27 cellular contexts compared by ENCODE assay signal in the genomic region with DNA sequence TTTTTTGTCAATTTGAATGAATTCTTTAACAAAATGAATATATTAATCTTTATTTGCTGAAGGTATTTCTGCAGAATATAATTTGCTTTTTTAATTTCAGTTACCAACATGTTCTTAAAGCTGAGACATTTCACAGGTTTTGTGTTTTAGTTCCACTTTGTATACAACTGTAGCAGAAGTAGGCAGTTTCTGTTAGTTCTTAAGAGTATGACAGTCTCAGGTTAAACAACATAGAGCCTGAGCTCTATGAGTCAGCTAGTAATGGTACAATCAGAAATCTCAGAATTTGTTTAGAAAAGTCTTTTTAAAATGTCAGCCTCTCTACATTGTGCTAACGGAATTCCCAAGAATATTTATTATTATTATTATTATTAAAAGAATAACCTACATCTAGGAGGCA. TPM values are rescaled to one million over a fixed set of nuclear protein-coding genes. Genes with fewer than 3 reads are reported as not detected.
DNase-seq lines count a peak whose midpoint lies in the region; ATAC-seq and TF ChIP-seq lines count a peak whose summit lies in the region.
"Had no signal": no experiment of that assay in that cellular context is flagged by ENCODE, and none has a peak within 500 bp of the region (broad histone marks: within the 10 kb centered on the region; RNA-seq: fewer than 3 reads in every experiment).

No MANE protein-coding gene starts in this region.

- CTCF ChIA-PET in WTC11 (lab: Charles Lee), result no interaction called here

- intact Hi-C loops in heart right ventricle (cut with DNase I), result no loop called here

- WGBS in heart right ventricle, 2 donors, result 94 to 98% methylated on average over 1 of the region's 1 CpG

- H3K36me3 Mint-ChIP-seq in WTC11, result no peaks in the 10 kb centered on the region
- H3K36me3 Mint-ChIP-seq: T-cell had no signal

- ATAC-seq in GM19351 (IDR thresholded peaks at IDR 0.05; ENCODE audit: unreplicated experiment) (peak; percentile 49), HG02852 (IDR thresholded peaks at IDR 0.05; ENCODE audit: unreplicated experiment) (peak; percentile 61), WTC11 (no peak), heart right ventricle (no peak), HG03342 (IDR thresholded peaks at IDR 0.05; ENCODE audit: unreplicated experiment) (no peak)
- ATAC-seq: A549, Panc1, T-cell had no signal

- no peaks in the 10 kb centered on the region for H3K4me1 Mint-ChIP-seq in WTC11
- H3K4me1 Mint-ChIP-seq: T-cell had no signal

- H3K36me3 ChIP-seq in heart right ventricle, result no peaks in the 10 kb centered on the region
- H3K36me3 ChIP-seq: BLaER1 treated with 17β-estradiol and CSF1 and Interleukin-3, amounts not matched to agents 10 nM and 100 nM had no signal

- no peaks in the 10 kb centered on the region for H3K9me3 ChIP-seq in heart right ventricle
- H3K9me3 ChIP-seq: A549; BLaER1 treated with 17β-estradiol and CSF1 and Interleukin-3, amounts not matched to agents 10 nM and 100 nM had no signal

- H3K27ac ChIP-seq in heart right ventricle, result no peak overlapping the region
- H3K27ac ChIP-seq: A549; BLaER1 treated with 17β-estradiol and CSF1 and Interleukin-3, amounts not matched to agents 10 nM and 100 nM; GM23248; HL-60; RWPE1 had no signal

- POLR2A ChIA-PET in WTC11 (lab: Charles Lee), result no interaction called here

- H3K27me3 ChIP-seq in heart right ventricle, result no peaks in the 10 kb centered on the region
- H3K27me3 ChIP-seq: BLaER1 treated with 17β-estradiol and CSF1 and Interleukin-3, amounts not matched to agents 10 nM and 100 nM had no signal

- H3K27ac Mint-ChIP-seq in WTC11, result no peak overlapping the region
- H3K27ac Mint-ChIP-seq: CD4-positive, alpha-beta T cell; T-cell had no signal

- no peak overlapping the region for H3K4me3 Mint-ChIP-seq in WTC11
- H3K4me3 Mint-ChIP-seq: CD4-positive, alpha-beta T cell; T-cell had no signal

- no peaks in the 10 kb centered on the region for H3K9me3 Mint-ChIP-seq in WTC11
- H3K9me3 Mint-ChIP-seq: CD4-positive, alpha-beta T cell; T-cell had no signal

- no peak for DNase-seq in WTC11 (ENCODE audit: low spot score)
- DNase-seq in D341Med (ENCODE audit: low spot score), result no peak
- DNase-seq in heart right ventricle, result no peak
- DNase-seq in NCI-H1930 (lab: John Stamatoyannopoulos, UW), result no peak
- DNase-seq: AML-193; CD4-positive, alpha-beta T cell; GDM1; GM23248; H7; NCI-H1092; NCI-H1417 treated with DMSO at 0.1 percent for 48 hours; NCI-H1694 treated with DMSO at 0.1 percent for 48 hours; NCI-H2081 treated with DMSO at 0.1 percent for 48 hours; NCI-H2171; NCI-H226; NCI-H510A; NCI-H69; SHP77; T-cell had no signal

- H3K4me3 ChIP-seq in heart right ventricle, result no peak overlapping the region
- H3K4me3 ChIP-seq: A549; BLaER1 treated with 17β-estradiol and CSF1 and Interleukin-3, amounts not matched to agents 10 nM and 100 nM; GM23248 had no signal

- no peak for TF ChIP-seq CTCF in WTC11 (IDR thresholded peaks at IDR 0.05)
- no peak for TF ChIP-seq CTCF in heart right ventricle (IDR thresholded peaks at IDR 0.05)

- no peaks in the 10 kb centered on the region for H3K27me3 Mint-ChIP-seq in WTC11 (ENCODE audit: low read depth)
- H3K27me3 Mint-ChIP-seq: CD4-positive, alpha-beta T cell; T-cell had no signal

- no peaks in the 10 kb centered on the region for H3K4me1 ChIP-seq in heart right ventricle
- H3K4me1 ChIP-seq: A549; BLaER1 treated with 17β-estradiol and CSF1 and Interleukin-3, amounts not matched to agents 10 nM and 100 nM had no signal

TF ChIP-seq in WTC11, 78 proteins besides CTCF, POLR2A, EP300 and RAD21:
- TF ChIP-seq TEAD4 (CRISPR knock-in tag; IDR thresholded peaks at IDR 0.05) (no peak), JAZF1 (CRISPR knock-in tag; IDR thresholded peaks at IDR 0.05) (no peak), HMGA2 (CRISPR knock-in tag; IDR thresholded peaks at IDR 0.05) (peak; percentile 52; the same call in 1 of the 2 replicates), GRHL2 (CRISPR knock-in tag; IDR thresholded peaks at IDR 0.05; ENCODE audit: insufficient replicate concordance, severe bottlenecking) (no peak)

RNA-seq across cellular contexts. Expression of gene GSTCD, which starts 50.4 kb away (rescaled TPM):
- total RNA-seq in WTC11 (2021) (21.7 to 25.4 TPM (median 23.9 TPM) in 3 replicates), heart right ventricle (1 to 10 TPM; 2.4 to 5.9 (median 4.4) TPM)
- polyA plus RNA-seq in heart right ventricle, result 1 to 10 TPM in 1 of 2 donors, under 1 TPM in 1; 0.66 to 1.3 TPM

RNA-seq across cellular contexts. Expression of gene INTS12, which starts 50.5 kb away (rescaled TPM):
- total RNA-seq in WTC11 (2021), result 10.0 to 12.6 TPM (median 10.8 TPM) in 3 replicates
- 10 to 100 TPM; 18.8 to 25.1 (median 22.3) TPM for total RNA-seq in heart right ventricle
- 10 to 100 TPM in 1 of 2 donors, 1 to 10 TPM in 1; 7.8 to 27.5 TPM for polyA plus RNA-seq in heart right ventricle

Comparison
In these comparisons a context has a peak if more than half of its experiments do, and no peak if none do; other contexts are left out.
1. ATAC-seq: peak in GM19351 (single experiment) and HG02852 (single experiment); none in WTC11 (single experiment), heart right ventricle (0 of 8) and HG03342 (single experiment).